8 cellular contexts compared by ENCODE assay signal in genomic region chr17:44345497-44346026, GRCh38. TPM values are rescaled to one million over a fixed set of nuclear protein-coding genes. Genes with fewer than 3 reads are reported as not detected.
A peak's percentile ranks its signal among the peaks of the same experiment; 100 is the strongest.
DNase-seq lines count a peak whose midpoint lies in the region; ATAC-seq and TF ChIP-seq lines count a peak whose summit lies in the region.

No MANE protein-coding gene starts in this region.

- POLR2A ChIA-PET in RWPE1 (lab: Yijun Ruan, JAX; ENCODE audit: low non-redundant PET) = interaction anchor here (0.6 to 1.0 kb wide), 3 partner anchors 17 to 1498 kb away, joined by 3 to 5 read pairs (median 3); partner anchors contain the start of gene TMUB2

- peak overlapping the region; percentile 92 for H3K27ac ChIP-seq in RWPE1
- peak overlapping the region; percentile 90 for H3K27ac ChIP-seq in right cardiac atrium (ENCODE audit: low read length)

- no peaks in the 10 kb centered on the region for H3K27me3 ChIP-seq in right cardiac atrium (ENCODE audit: control insufficient read depth, insufficient read depth)

- intact Hi-C loops in right cardiac atrium (cut with DNase I) = no loop called here
- intact Hi-C loops in posterior cingulate gyrus (cut with DNase I) = loop anchor here (1.0 kb wide), 1 partner anchor 158 kb away; the partner anchor contains the start of gene GPATCH8

- H3K4me1 ChIP-seq in right cardiac atrium (ENCODE audit: control insufficient read depth, insufficient read depth, low read length) = no peaks in the 10 kb centered on the region

- DNase-seq in ACHN = peak; percentile 79
- peak; percentile 43 for DNase-seq in Jurkat, Clone E6-1 (ENCODE audit: low read depth, low spot score)
- DNase-seq in RWPE1 (ENCODE audit: low spot score) = no peak
- peak; percentile 69 for DNase-seq in astrocyte of the hippocampus (ENCODE audit: low read depth, low spot score)
- DNase-seq in right cardiac atrium = peak in 2 of 3 donors; percentile 57 to 73
- peak in 9 of 10 donors; percentile 52 to 95 (median 74) for DNase-seq in posterior cingulate gyrus

- CTCF ChIA-PET in RWPE1 (lab: Yijun Ruan, JAX) = interaction anchor here (0.5 to 1.3 kb wide), 16 partner anchors 8 to 317 kb away, joined by 3 to 8 read pairs (median 3); no protein-coding TSS in a partner anchor

- WGBS in right cardiac atrium = 1% methylated on average over 21 of the region's 21 CpGs

- peak; percentile 17 to 44 for ATAC-seq in right cardiac atrium
- no peak for ATAC-seq in GM19328 (IDR thresholded peaks at IDR 0.05; ENCODE audit: unreplicated experiment)

- in situ Hi-C loops in ACHN (cut with HindIII; ENCODE audit: low pct_ligation_motif_present, low pct_unique_long_range_greater_than_20kb, low sequenced_read_pairs) = no loop called here

- no peaks in the 10 kb centered on the region for H3K9me3 ChIP-seq in right cardiac atrium (ENCODE audit: control insufficient read depth, low read length)

- peak; percentile 73 for TF ChIP-seq CTCF in GM12874 (IDR thresholded peaks at IDR 0.05; ENCODE audit: insufficient read depth, low read depth, low read length)
- peak; percentile 73 for TF ChIP-seq CTCF in RWPE1 (conservative IDR thresholded peaks at IDR 0.05; ENCODE audit: low read depth)

- peak overlapping the region; percentile 90 for H3K4me3 ChIP-seq in Jurkat, Clone E6-1 (ENCODE audit: low read length)
- H3K4me3 ChIP-seq in right cardiac atrium (ENCODE audit: low read length) = peak overlapping the region; percentile 85

RNA-seq across cellular contexts. Expression of gene GRN, which starts 0.5 kb away (rescaled TPM):
- 86.8 TPM for polyA plus RNA-seq in Jurkat, Clone E6-1 (2012; ENCODE audit: insufficient read depth, insufficient read length)
- total RNA-seq in right cardiac atrium = 100 to 1,000 TPM; 158 to 215 (median 194) TPM
- 100 TPM for polyA plus RNA-seq in right cardiac atrium

RNA-seq across cellular contexts. Expression of gene FAM171A2, which starts 18.1 kb away (rescaled TPM):
- 14.3 TPM for polyA plus RNA-seq in Jurkat, Clone E6-1 (2012; ENCODE audit: insufficient read depth, insufficient read length)
- 1 to 10 TPM; 2.4 to 4.0 (median 3.1) TPM for total RNA-seq in right cardiac atrium
- 1.9 TPM for polyA plus RNA-seq in right cardiac atrium

RNA-seq across cellular contexts. Expression of gene SLC25A39, which starts 20.9 kb away (rescaled TPM):
- 179 TPM for polyA plus RNA-seq in Jurkat, Clone E6-1 (2012; ENCODE audit: insufficient read depth, insufficient read length)
- 10 to 100 TPM; 56.7 to 69.9 (median 66.4) TPM for total RNA-seq in right cardiac atrium
- polyA plus RNA-seq in right cardiac atrium = 73.0 TPM

RNA-seq across cellular contexts. Expression of gene RUNDC3A, which starts 37.2 kb away (rescaled TPM):
- 2.1 TPM for polyA plus RNA-seq in Jurkat, Clone E6-1 (2012; ENCODE audit: insufficient read depth, insufficient read length)
- total RNA-seq in right cardiac atrium = 1 to 10 TPM; 1.8 to 4.5 (median 2.3) TPM
- polyA plus RNA-seq in right cardiac atrium = 1.6 TPM

RNA-seq across cellular contexts. Expression of gene ITGA2B, which starts 43.9 kb away (rescaled TPM):
- polyA plus RNA-seq in Jurkat, Clone E6-1 (2012; ENCODE audit: insufficient read depth, insufficient read length) = 3.8 TPM
- 10 to 100 TPM in 1 of 4 donors, 1 to 10 TPM in 3; 3.9 to 14.3 (median 8.6) TPM for total RNA-seq in right cardiac atrium
- 3.4 TPM for polyA plus RNA-seq in right cardiac atrium
